27 cellular contexts compared by ENCODE assay signal in genomic region chr17:6947745-6948144, GRCh38. TPM values are rescaled to one million over a fixed set of nuclear protein-coding genes. Genes with fewer than 3 reads are reported as not detected.
"Had no signal": no experiment of that assay in that cellular context is flagged by ENCODE, and none has a peak within 500 bp of the region (broad histone marks: within the 10 kb centered on the region; RNA-seq: fewer than 3 reads in every experiment).

No MANE protein-coding gene starts in this region.

- H3K27ac ChIP-seq: colonic mucosa, hepatocyte, lower lobe of right lung, ovary, thoracic aorta, transverse colon had no signal

- H3K79me2 ChIP-seq: hepatocyte had no signal

- ATAC-seq: lower lobe of right lung; natural killer cell; stimulated activated naive CD8-positive, alpha-beta T cell treated with anti-CD3 and anti-CD28 coated beads, Interleukin-15, amount 100 ng/mL, for 72 hours had no signal

- H3K4me1 Mint-ChIP-seq: endodermal cell, memory B cell, mesothelial cell of epicardium had no signal

- H3K4me1 ChIP-seq: colonic mucosa, transverse colon had no signal

- H3K4me2 ChIP-seq: hepatocyte, smooth muscle cell had no signal

- H3K4me3 ChIP-seq: colonic mucosa, hepatocyte, left ventricle myocardium inferior, lower lobe of right lung, ovary, smooth muscle cell, thoracic aorta, transverse colon had no signal

- H3K36me3 ChIP-seq: colonic mucosa, left ventricle myocardium inferior, lower lobe of right lung, ovary, thoracic aorta, transverse colon had no signal

- H3K4me3 Mint-ChIP-seq: endodermal cell, memory B cell, mesothelial cell of epicardium, natural killer cell, neural crest cell had no signal

- H3K27ac Mint-ChIP-seq: endodermal cell; memory B cell; mesothelial cell of epicardium; natural killer cell; stimulated activated naive CD8-positive, alpha-beta T cell treated with anti-CD3 and anti-CD28 coated beads, Interleukin-15, amount 100 ng/mL, for 72 hours had no signal

- H3K27me3 Mint-ChIP-seq: memory B cell; stimulated activated naive CD8-positive, alpha-beta T cell treated with anti-CD3 and anti-CD28 coated beads, Interleukin-15, amount 100 ng/mL, for 72 hours had no signal

- H3K9me3 Mint-ChIP-seq: mesothelial cell of epicardium; natural killer cell; neural crest cell; stimulated activated naive CD8-positive, alpha-beta T cell treated with anti-CD3 and anti-CD28 coated beads, Interleukin-15, amount 100 ng/mL, for 72 hours had no signal

- H2AFZ ChIP-seq: hepatocyte had no signal

- H3K9me3 ChIP-seq: colonic mucosa, left ventricle myocardium inferior, lower lobe of right lung, ovary, thoracic aorta, transverse colon had no signal

- DNase-seq: colonic mucosa; effector CD4-positive, alpha-beta T cell; endodermal cell; foreskin melanocyte; head of caudate nucleus; kidney; left cardiac atrium; left ventricle myocardium inferior; lower lobe of right lung; natural killer cell; nucleus accumbens; ovary; right cardiac atrium; stimulated activated CD4-positive, alpha-beta T cell treated with anti-CD3 and anti-CD28 coated beads, Interleukin-2, amount 100 ng/mL, for 48 hours; stimulated activated naive CD8-positive, alpha-beta T cell treated with anti-CD3 and anti-CD28 coated beads, Interleukin-15, amount 100 ng/mL, for 72 hours; substantia nigra; transverse colon had no signal

- H3K27me3 ChIP-seq: colonic mucosa, hepatocyte, ovary, transverse colon had no signal

- H3K36me3 Mint-ChIP-seq: mesothelial cell of epicardium, natural killer cell had no signal

RNA-seq across cellular contexts. Expression of gene ALOX12, which starts 48.1 kb away (rescaled TPM):
- total RNA-seq: dermis microvascular lymphatic vessel endothelial cell, endothelial cell of umbilical vein, hepatocyte, kidney, left ventricle myocardium inferior, mucosa of gallbladder, myocyte, smooth muscle cell, thoracic aorta, transverse colon had no signal
